ENCODE assay signal across 22 cellular contexts in the genomic region with DNA sequence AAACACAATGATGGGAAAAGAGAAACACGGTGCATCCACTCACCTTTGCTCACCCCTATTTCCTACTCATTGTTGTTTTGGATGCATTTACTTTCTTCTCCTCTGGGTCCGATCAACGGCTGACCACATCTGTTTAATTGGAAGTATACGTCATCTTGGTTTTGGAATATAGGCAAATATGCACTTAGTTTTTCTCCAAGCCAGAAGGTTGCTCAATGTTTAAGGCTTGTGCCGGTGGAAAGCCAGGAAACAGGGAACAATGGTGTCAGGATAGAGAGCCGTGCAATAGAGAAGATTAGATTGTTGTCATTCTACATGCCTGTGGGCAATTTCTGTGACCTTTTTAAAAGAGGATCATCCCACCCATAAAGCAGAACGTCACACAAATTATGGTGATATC.
DNase-seq lines count a peak whose midpoint lies in the region; ATAC-seq and TF ChIP-seq lines count a peak whose summit lies in the region.
"Had no signal": no experiment of that assay in that cellular context is flagged by ENCODE, and none has a peak within 500 bp of the region (broad histone marks: within the 10 kb centered on the region; RNA-seq: fewer than 3 reads in every experiment).

No MANE protein-coding gene starts in this region.

- intact Hi-C loops in sciatic nerve (cut with DNase I), result no loop called here

- H3K4me2 ChIP-seq in fibroblast of lung (ENCODE audit: extremely low read depth, insufficient read depth, low read length), result no peak overlapping the region
- H3K4me2 ChIP-seq: GM23338 had no signal

- POLR2A ChIA-PET in activated CD4-positive, alpha-beta memory T cell treated with anti-CD3 and anti-CD28 coated beads, Interleukin-2, amount 10 ng/mL, durations not matched to agents 7 days and 5 days (lab: Charles Lee), result no interaction called here

- no peak overlapping the region for H3K4me3 Mint-ChIP-seq in activated CD4-positive, alpha-beta memory T cell treated with anti-CD3 and anti-CD28 coated beads, Interleukin-2, amount 10 ng/mL, durations not matched to agents 7 days and 5 days
- H3K4me3 Mint-ChIP-seq: GM23338, neural crest cell had no signal

- H3K27me3 ChIP-seq in SJSA1 (replicated peaks) (no peaks in the 10 kb centered on the region), fibroblast of lung (ENCODE audit: control insufficient read depth, insufficient read depth, low read length) (no peaks in the 10 kb centered on the region)
- H3K27me3 ChIP-seq: dorsolateral prefrontal cortex, gastrocnemius medialis had no signal

- ATAC-seq in sciatic nerve (peak; percentile 96), HG03460 (IDR thresholded peaks at IDR 0.05; ENCODE audit: unreplicated experiment) (no peak)
- ATAC-seq: gastrocnemius medialis, GM23338 had no signal

- no peaks in the 10 kb centered on the region for H3K79me2 ChIP-seq in fibroblast of lung (ENCODE audit: control insufficient read depth, insufficient read depth, low read length)

- H3K4me3 ChIP-seq in SJSA1 (peak overlapping the region; percentile 9), fibroblast of lung (replicated peaks in 1 of 4; ENCODE audit: control extremely low read depth in 1 of 4, insufficient read depth in 1 of 4, low read depth in 3 of 4, low read length in 4 of 4) (no peak overlapping the region)
- H3K4me3 ChIP-seq: dorsolateral prefrontal cortex, gastrocnemius medialis, GM23338 had no signal

- no peaks in the 10 kb centered on the region for H3K36me3 Mint-ChIP-seq in activated CD4-positive, alpha-beta memory T cell treated with anti-CD3 and anti-CD28 coated beads, Interleukin-2, amount 10 ng/mL, durations not matched to agents 7 days and 5 days (ENCODE audit: low read depth)

- 0 out of 2 replicates have a peak, but pooled peaks cover 2% of the 10 kb centered on the region for H3K9me3 ChIP-seq in SJSA1 (replicated peaks)
- no peaks in the 10 kb centered on the region for H3K9me3 ChIP-seq in fibroblast of lung (ENCODE audit: control insufficient read depth, insufficient read depth, low read depth, low read length)
- H3K9me3 ChIP-seq: gastrocnemius medialis had no signal

- no peaks in the 10 kb centered on the region for H3K4me1 Mint-ChIP-seq in activated CD4-positive, alpha-beta memory T cell treated with anti-CD3 and anti-CD28 coated beads, Interleukin-2, amount 10 ng/mL, durations not matched to agents 7 days and 5 days

- peak; percentile 14 for DNase-seq in GM03348 (ENCODE audit: low spot score)
- DNase-seq in SJSA1 (ENCODE audit: low read depth in 1 of 2, low spot score in 2 of 2), result peak; percentile 66 to 92
- DNase-seq in fibroblast of lung (ENCODE audit: low read depth in 2 of 2), result peak; percentile 81 to 90
- DNase-seq in sciatic nerve (ENCODE audit: low spot score), result no peak
- DNase-seq in activated CD4-positive, alpha-beta memory T cell treated with anti-CD3 and anti-CD28 coated beads, Interleukin-2, amount 10 ng/mL, durations not matched to agents 7 days and 5 days, result no peak
- no peak for DNase-seq in NCI-H524 (lab: John Stamatoyannopoulos, UW)
- DNase-seq in NOMO-1 treated with DMSO at 0.1 percent for 48 hours (lab: John Stamatoyannopoulos, UW; ENCODE audit: unreplicated experiment), result no peak
- DNase-seq: activated effector memory CD4-positive, alpha-beta T cell treated with anti-CD3 and anti-CD28 coated beads, Interleukin-2, amount 50 U/mL, for 16 hours; anterior cingulate cortex; C1 segment of cervical spinal cord; DMS79 treated with DMSO at 0.1 percent for 48 hours; dorsolateral prefrontal cortex; gastrocnemius medialis; mesendoderm; NCI-H82; right cardiac atrium; stimulated activated CD4-positive, alpha-beta T cell treated with anti-CD3 and anti-CD28 coated beads, Interleukin-2, amount 100 ng/mL, for 24 hours; T-helper 1 cell had no signal

- H3K9ac ChIP-seq in fibroblast of lung (ENCODE audit: insufficient read depth, low read length), result no peak overlapping the region

- no peak overlapping the region for H3K27ac Mint-ChIP-seq in activated CD4-positive, alpha-beta memory T cell treated with anti-CD3 and anti-CD28 coated beads, Interleukin-2, amount 10 ng/mL, durations not matched to agents 7 days and 5 days
- H3K27ac Mint-ChIP-seq: GM23338 had no signal

- no peaks in the 10 kb centered on the region for H3K36me3 ChIP-seq in SJSA1
- no peaks in the 10 kb centered on the region for H3K36me3 ChIP-seq in fibroblast of lung (ENCODE audit: control insufficient read depth, insufficient read depth, low read length)
- H3K36me3 ChIP-seq: gastrocnemius medialis had no signal

- H3K4me1 ChIP-seq in SJSA1 (replicated peaks) (peaks cover 24% of the 10 kb centered on the region), fibroblast of lung (ENCODE audit: control insufficient read depth, extremely low read depth, insufficient read depth, low read length) (no peaks in the 10 kb centered on the region)
- H3K4me1 ChIP-seq: gastrocnemius medialis had no signal

- H3K27ac ChIP-seq in SJSA1 (peak overlapping the region; percentile 85), fibroblast of lung (ENCODE audit: insufficient read depth, low read length) (no peak overlapping the region)
- H3K27ac ChIP-seq: dorsolateral prefrontal cortex, gastrocnemius medialis, RWPE1 had no signal

- no peak for TF ChIP-seq CTCF in fibroblast of lung (conservative IDR thresholded peaks at IDR 0.05 in 1 of 2, IDR thresholded peaks at IDR 0.05 in 1 of 2; ENCODE audit: low read depth in 1 of 2, low read length in 2 of 2)

- H4K20me1 ChIP-seq in fibroblast of lung (ENCODE audit: control insufficient read depth, extremely low read depth, insufficient read depth, low read length), result no peaks in the 10 kb centered on the region

- no peaks in the 10 kb centered on the region for H3K9me3 Mint-ChIP-seq in activated CD4-positive, alpha-beta memory T cell treated with anti-CD3 and anti-CD28 coated beads, Interleukin-2, amount 10 ng/mL, durations not matched to agents 7 days and 5 days

- CTCF ChIA-PET in activated CD4-positive, alpha-beta memory T cell treated with anti-CD3 and anti-CD28 coated beads, Interleukin-2, amount 10 ng/mL, durations not matched to agents 7 days and 5 days (lab: Charles Lee), result no interaction called here

- H3K27me3 Mint-ChIP-seq in activated CD4-positive, alpha-beta memory T cell treated with anti-CD3 and anti-CD28 coated beads, Interleukin-2, amount 10 ng/mL, durations not matched to agents 7 days and 5 days, result no peaks in the 10 kb centered on the region

- no peak overlapping the region for H2AFZ ChIP-seq in fibroblast of lung (ENCODE audit: low read length)
- H2AFZ ChIP-seq: GM23338 had no signal

Comparison
In these comparisons a context has a peak if more than half of its experiments do, and no peak if none do; other contexts are left out.
1. DNase-seq: peak in GM03348 (single experiment), SJSA1 (2 of 2) and fibroblast of lung (2 of 2); none in sciatic nerve (single experiment), activated CD4-positive, alpha-beta memory T cell treated with anti-CD3 and anti-CD28 coated beads, Interleukin-2, amount 10 ng/mL, durations not matched to agents 7 days and 5 days (single experiment), NCI-H524 (0 of 2) and NOMO-1 treated with DMSO at 0.1 percent for 48 hours (single experiment).